Comparison of ENCODE assay signal across 30 cellular contexts in genomic region chr10:110494532-110494931, GRCh38. TPM values are rescaled to one million over a fixed set of nuclear protein-coding genes. Genes with fewer than 3 reads are reported as not detected.
DNase-seq lines count a peak whose midpoint lies in the region; ATAC-seq, FAIRE-seq and TF ChIP-seq lines count a peak whose summit lies in the region.
"Had no signal": no experiment of that assay in that cellular context is flagged by ENCODE, and none has a peak within 500 bp of the region (broad histone marks: within the 10 kb centered on the region; RNA-seq: fewer than 3 reads in every experiment).

No MANE protein-coding gene starts in this region.

- intact Hi-C loops in HepG2 (cut with micrococcal nuclease; ENCODE audit: unreplicated experiment) (no loop called here), right lobe of liver (cut with DNase I) (no loop called here), PC-9 (cut with micrococcal nuclease; ENCODE audit: unreplicated experiment) (no loop called here)

- peak overlapping the region; percentile 4 for H3K27ac Mint-ChIP-seq in type B pancreatic cell
- H3K27ac Mint-ChIP-seq in activated CD8-positive, alpha-beta T cell treated with anti-CD3 and anti-CD28 coated beads, Interleukin-2, amount 10 ng/mL, durations not matched to agents 7 days and 5 days, result no peak overlapping the region

- H3K79me2 ChIP-seq in HepG2 (ENCODE audit: insufficient read depth, low read length) (no peaks in the 10 kb centered on the region), PC-9 (ENCODE audit: low read depth) (peaks cover 53% of the 10 kb centered on the region)

- in situ Hi-C loops in HepG2 (cut with HindIII; ENCODE audit: extremely low pct_ligation_motif_present, low pct_unique_long_range_greater_than_20kb), result no loop called here

- TF ChIP-seq CTCF in HepG2 (CRISPR knock-in tag; IDR thresholded peaks at IDR 0.05), result no peak
- TF ChIP-seq CTCF in right lobe of liver (IDR thresholded peaks at IDR 0.05), result no peak
- no peak for TF ChIP-seq CTCF in PC-9 (conservative IDR thresholded peaks at IDR 0.05)
- no peak for TF ChIP-seq CTCF in fibroblast of mammary gland (conservative IDR thresholded peaks at IDR 0.05; ENCODE audit: control insufficient read depth, insufficient read depth, low read depth, low read length)
- no peak for TF ChIP-seq CTCF in type B pancreatic cell (conservative IDR thresholded peaks at IDR 0.05)

- H3K9me2 ChIP-seq in PC-9 (ENCODE audit: insufficient read depth), result no peaks in the 10 kb centered on the region

- ATAC-seq in HepG2 (no peak), right lobe of liver (no peak)
- no peak for ATAC-seq in activated CD8-positive, alpha-beta T cell treated with anti-CD3 and anti-CD28 coated beads, Interleukin-2, amount 10 ng/mL, durations not matched to agents 7 days and 5 days
- ATAC-seq: sciatic nerve had no signal

- H3K36me3 Mint-ChIP-seq in type B pancreatic cell, result no peaks in the 10 kb centered on the region
- H3K36me3 Mint-ChIP-seq in activated CD8-positive, alpha-beta T cell treated with anti-CD3 and anti-CD28 coated beads, Interleukin-2, amount 10 ng/mL, durations not matched to agents 7 days and 5 days (ENCODE audit: low read depth), result peaks cover 12% of the 10 kb centered on the region
- H3K36me3 Mint-ChIP-seq: naive B cell had no signal

- H4K20me1 ChIP-seq in HepG2 (ENCODE audit: insufficient read depth, low read length) (no peaks in the 10 kb centered on the region), PC-9 (ENCODE audit: insufficient read depth) (peaks cover 12% of the 10 kb centered on the region)

- peaks cover 22% of the 10 kb centered on the region for H3K4me1 Mint-ChIP-seq in type B pancreatic cell (ENCODE audit: unreplicated experiment)
- peaks cover 26% of the 10 kb centered on the region for H3K4me1 Mint-ChIP-seq in activated CD8-positive, alpha-beta T cell treated with anti-CD3 and anti-CD28 coated beads, Interleukin-2, amount 10 ng/mL, durations not matched to agents 7 days and 5 days (ENCODE audit: low read depth)

- BruUV-seq in HepG2 (replicated peaks; lab: Mats Ljungman, UMichigan) (no TSS peak), PC-9 (replicated peaks; lab: Mats Ljungman, UMichigan) (no TSS peak)

- no peak overlapping the region for H3K4me3 ChIP-seq in HepG2 (replicated peaks in 1 of 3; ENCODE audit: insufficient read depth in 1 of 3, low read depth in 2 of 3, low read length in 3 of 3)
- no peak overlapping the region for H3K4me3 ChIP-seq in right lobe of liver
- peak overlapping the region; percentile 98; the same call in 1 of the 2 replicates for H3K4me3 ChIP-seq in PC-9
- H3K4me3 ChIP-seq in fibroblast of mammary gland (ENCODE audit: control insufficient read depth, low read depth, low read length), result no peak overlapping the region
- H3K4me3 ChIP-seq: GM23248, prostate gland, thyroid gland had no signal

- no peaks in the 10 kb centered on the region for H3K9me3 Mint-ChIP-seq in type B pancreatic cell
- no peaks in the 10 kb centered on the region for H3K9me3 Mint-ChIP-seq in activated CD8-positive, alpha-beta T cell treated with anti-CD3 and anti-CD28 coated beads, Interleukin-2, amount 10 ng/mL, durations not matched to agents 7 days and 5 days (ENCODE audit: insufficient read depth)
- H3K9me3 Mint-ChIP-seq: naive B cell had no signal

- H3K9me3 ChIP-seq in HepG2 (ENCODE audit: low read length) (no peaks in the 10 kb centered on the region), right lobe of liver (no peaks in the 10 kb centered on the region), PC-9 (ENCODE audit: insufficient read depth, low read depth) (no peaks in the 10 kb centered on the region)
- H3K9me3 ChIP-seq: BE2C, prostate gland, thyroid gland had no signal

- POLR2A ChIA-PET in HepG2 (lab: Yijun Ruan, JAX) (no interaction called here), PC-9 (lab: Charles Lee; ENCODE audit: unreplicated experiment) (interaction anchor here (0.8 kb wide), 1 partner anchor 60 kb away, joined by 5 read pairs; no protein-coding TSS in a partner anchor)
- POLR2A ChIA-PET in activated CD8-positive, alpha-beta T cell treated with anti-CD3 and anti-CD28 coated beads, Interleukin-2, amount 10 ng/mL, durations not matched to agents 7 days and 5 days (lab: Charles Lee), result interaction anchor here (1.0 to 1.1 kb wide), 2 partner anchors 9 to 133 kb away, joined by 3 read pairs; no protein-coding TSS in a partner anchor

- H3F3A ChIP-seq in PC-9 (ENCODE audit: insufficient read depth, low read depth), result peaks cover 41% of the 10 kb centered on the region; the same call in 1 of the 2 replicates

- no peak for FAIRE-seq in HepG2 (lab: Jason Lieb, UNC)

- H3K27ac ChIP-seq in HepG2 (ENCODE audit: extremely low read length, insufficient read depth, low read length) (no peak overlapping the region), right lobe of liver (no peak overlapping the region), PC-9 (no peak overlapping the region)
- H3K27ac ChIP-seq: GM23248, prostate gland, thyroid gland had no signal

- TF ChIP-seq RAD21 in HepG2 (CRISPR knock-in tag; IDR thresholded peaks at IDR 0.05), result no peak

- 0% methylated on average over 3 of the region's 3 CpGs for WGBS in HepG2 (ENCODE audit: low lambda C conversion rate)
- WGBS in right lobe of liver (ENCODE audit: insufficient coverage, low coverage, low lambda C conversion rate, missing lambda C conversion rate), result 40% methylated on average over 1 of the region's 3 CpGs

- peaks cover 10% of the 10 kb centered on the region; the same call in 1 of the 2 replicates for H3K4me1 ChIP-seq in HepG2 (ENCODE audit: insufficient read depth, low read length)
- peaks cover 0 to 6% (median 0%) of the 10 kb centered on the region in 4 donors for H3K4me1 ChIP-seq in right lobe of liver
- H3K4me1 ChIP-seq in PC-9 (replicated peaks; ENCODE audit: insufficient read depth), result peaks cover 12% of the 10 kb centered on the region
- H3K4me1 ChIP-seq: prostate gland had no signal

- H3K27me3 Mint-ChIP-seq in type B pancreatic cell, result peaks cover 31% of the 10 kb centered on the region
- no peaks in the 10 kb centered on the region for H3K27me3 Mint-ChIP-seq in activated CD8-positive, alpha-beta T cell treated with anti-CD3 and anti-CD28 coated beads, Interleukin-2, amount 10 ng/mL, durations not matched to agents 7 days and 5 days (ENCODE audit: low read depth)

- no peak for TF ChIP-seq POLR2A in HepG2 (IDR thresholded peaks at IDR 0.05; ENCODE audit: insufficient read depth in 1 of 2, low read depth in 2 of 2, low read length in 2 of 2)
- no peak for TF ChIP-seq POLR2A in right lobe of liver (IDR thresholded peaks at IDR 0.05)

- TF ChIP-seq EP300 in HepG2 (IDR thresholded peaks at IDR 0.05; ENCODE audit: low read depth in 2 of 2, low read length in 2 of 2), result no peak
- TF ChIP-seq EP300 in HepG2 (CRISPR knock-in tag; IDR thresholded peaks at IDR 0.05; ENCODE audit: borderline replicate concordance), result no peak

- no peak overlapping the region for H3K9ac ChIP-seq in HepG2 (ENCODE audit: insufficient read depth, low read depth, low read length)
- H3K9ac ChIP-seq: GM23248 had no signal

- H2AFZ ChIP-seq in HepG2 (ENCODE audit: low read length) (no peak overlapping the region), PC-9 (no peak overlapping the region)
- H2AFZ ChIP-seq: GM23248 had no signal

- H3K36me3 ChIP-seq in HepG2 (replicated peaks in 1 of 2; ENCODE audit: control insufficient read depth in 1 of 2, insufficient read depth in 2 of 2, low read length in 2 of 2), result no peaks in the 10 kb centered on the region
- no peaks in the 10 kb centered on the region for H3K36me3 ChIP-seq in right lobe of liver
- peaks cover 7% of the 10 kb centered on the region for H3K36me3 ChIP-seq in PC-9 (ENCODE audit: low read depth)
- H3K36me3 ChIP-seq: BE2C, prostate gland, thyroid gland had no signal

- H3K4me2 ChIP-seq in HepG2 (ENCODE audit: low read depth, low read length) (no peak overlapping the region), PC-9 (peak overlapping the region; percentile 94)

- CTCF ChIA-PET in HepG2 (lab: Yijun Ruan, JAX; ENCODE audit: low intra/inter-chr PET ratio, low total read pairs) (no interaction called here), PC-9 (lab: Charles Lee) (no interaction called here)
- CTCF ChIA-PET in activated CD8-positive, alpha-beta T cell treated with anti-CD3 and anti-CD28 coated beads, Interleukin-2, amount 10 ng/mL, durations not matched to agents 7 days and 5 days (lab: Charles Lee), result interaction anchor here (0.9 to 1.7 kb wide), 3 partner anchors 19 to 184 kb away, joined by 3 to 4 read pairs (median 3); no protein-coding TSS in a partner anchor

- H3K27me3 ChIP-seq in HepG2 (ENCODE audit: control insufficient read depth in 1 of 2, insufficient read depth in 2 of 2, low read length in 2 of 2), result peaks cover 2 to 36% of the 10 kb centered on the region in 2 experiments; a peak in 4 of 5 replicates
- no peaks in the 10 kb centered on the region for H3K27me3 ChIP-seq in right lobe of liver
- H3K27me3 ChIP-seq in PC-9 (ENCODE audit: insufficient read depth, low read depth), result no peaks in the 10 kb centered on the region
- H3K27me3 ChIP-seq: thyroid gland had no signal

- no peak overlapping the region for H3K4me3 Mint-ChIP-seq in type B pancreatic cell
- no peak overlapping the region for H3K4me3 Mint-ChIP-seq in activated CD8-positive, alpha-beta T cell treated with anti-CD3 and anti-CD28 coated beads, Interleukin-2, amount 10 ng/mL, durations not matched to agents 7 days and 5 days

- DNase-seq in HepG2 (ENCODE audit: low spot score) (no peak), right lobe of liver (no peak), PC-9 (no peak), fibroblast of mammary gland (ENCODE audit: low read depth) (peak; percentile 53), type B pancreatic cell (ENCODE audit: extremely low spot score, unreplicated experiment) (no peak), NCI-H1105 (lab: John Stamatoyannopoulos, UW) (no peak), Ammon's horn (ENCODE audit: low spot score) (no peak)
- no peak for DNase-seq in activated CD8-positive, alpha-beta T cell treated with anti-CD3 and anti-CD28 coated beads, Interleukin-2, amount 10 ng/mL, durations not matched to agents 7 days and 5 days
- DNase-seq: ACHN; activated gamma-delta T cell; activated T-cell treated with anti-CD3 and anti-CD28 coated beads, Interleukin-2, amount 50 U/mL, for 1 hour; BE2C; central memory CD4-positive, alpha-beta T cell; cortex of kidney; effector memory CD4-positive, alpha-beta T cell; erythroblast; GF-D8; glutamatergic neuron; GM23248; midbrain; naive B cell; NCI-H1048; NCI-H1930; NCI-H2171 treated with DMSO at 0.1 percent for 48 hours; NCI-H524 treated with DMSO at 0.1 percent for 48 hours; occipital lobe; Right ventricle myocardium superior; thyroid gland had no signal

RNA-seq across cellular contexts. Expression of gene DUSP5, which starts 3.2 kb away (rescaled TPM):
- 1.4 and 1.5 TPM in 2 replicates for total RNA-seq in HepG2 (2016; rRNA removed; fragmentation: Illumina TruSeq; extraction: Trizol)
- 0.35 and 0.71 TPM in 2 replicates for total RNA-seq in HepG2 (2016; cell fraction: cytosol; rRNA removed; fragmentation: Illumina TruSeq; extraction: Trizol; ENCODE audit: low read depth)
- total RNA-seq in HepG2 (2016; cell fraction: insoluble cytoplasmic fraction; rRNA removed; fragmentation: Illumina TruSeq; extraction: Trizol), result 1.2 and 1.5 TPM in 2 replicates
- total RNA-seq in HepG2 (2016; cell fraction: membrane; rRNA removed; fragmentation: Illumina TruSeq; extraction: Trizol), result 1.7 and 2.0 TPM in 2 replicates
- total RNA-seq in HepG2 (2016; cell fraction: nucleus; rRNA removed; fragmentation: Illumina TruSeq; extraction: Trizol), result 0.88 and 0.99 TPM in 2 replicates
- polyA plus RNA-seq in HepG2 (2011; rRNA removed), result 3.7 and 5.8 TPM in 2 replicates
- polyA plus RNA-seq in HepG2 (2011; cell fraction: cytosol; rRNA removed), result 6.6 and 7.0 TPM in 2 replicates
- polyA plus RNA-seq in HepG2 (2011; cell fraction: nucleus; rRNA removed), result 4.5 and 4.8 TPM in 2 replicates
- polyA plus RNA-seq in HepG2 (2012), result 2.3 and 5.4 TPM in 2 replicates
- polyA plus RNA-seq in HepG2 (2016; cell fraction: cytosol; fragmentation: Illumina TruSeq; extraction: Trizol; ENCODE audit: low read depth), result 0.44 and 0.53 TPM in 2 replicates
- polyA plus RNA-seq in HepG2 (2016; cell fraction: insoluble cytoplasmic fraction; fragmentation: Illumina TruSeq; extraction: Trizol; ENCODE audit: low read depth), result 1.4 and 1.6 TPM in 2 replicates
- polyA plus RNA-seq in HepG2 (2016; cell fraction: membrane; fragmentation: Illumina TruSeq; extraction: Trizol; ENCODE audit: low read depth), result 1.2 and 1.7 TPM in 2 replicates
- 0.82 and 1.5 TPM in 2 replicates for polyA plus RNA-seq in HepG2 (2016; cell fraction: nucleus; fragmentation: Illumina TruSeq; extraction: Trizol; ENCODE audit: insufficient read depth, low read depth)
- 26.8 and 47.7 TPM in 2 replicates for polyA minus RNA-seq in HepG2 (2011; rRNA and poly(A)+ RNA removed; ENCODE audit: low replicate concordance)
- polyA minus RNA-seq in HepG2 (2011; cell fraction: cytosol; rRNA and poly(A)+ RNA removed), result 12.5 and 15.5 TPM in 2 replicates
- 4.5 and 6.5 TPM in 2 replicates for polyA minus RNA-seq in HepG2 (2011; cell fraction: nucleus; rRNA and poly(A)+ RNA removed)
- total RNA-seq in right lobe of liver, result 10 to 100 TPM in 3 of 6 experiments, 1 to 10 TPM in 3; 2.3 to 47.7 (median 10.8) TPM
- 14.2 and 19.0 TPM in 2 replicates for total RNA-seq in PC-9 (2021)
- total RNA-seq in type B pancreatic cell (ENCODE audit: low replicate concordance), result 16.3 and 61.6 TPM in 2 replicates
- total RNA-seq in activated CD8-positive, alpha-beta T cell treated with anti-CD3 and anti-CD28 coated beads, Interleukin-2, amount 10 ng/mL, durations not matched to agents 7 days and 5 days, result 10 to 100 TPM; 26.8 to 27.8 TPM
